In genomic region chr12:54684636-54685630, GRCh38 we compare ENCODE assay signal across 1 cellular context.
TF ChIP-seq lines count a peak whose summit lies in the region.

No MANE protein-coding gene starts in this region.

TF ChIP-seq in H1, 55 proteins besides CTCF, POLR2A, EP300 and RAD21:
- TF ChIP-seq CBX8 (IDR thresholded peaks at IDR 0.05; ENCODE audit: borderline replicate concordance, low read depth, low read length), result no peak
- TF ChIP-seq TEAD4 (IDR thresholded peaks at IDR 0.05; ENCODE audit: low read depth, low read length), result no peak
- TF ChIP-seq CHD7 (IDR thresholded peaks at IDR 0.05; ENCODE audit: insufficient replicate concordance, low read length), result no peak
- TF ChIP-seq ASH2L (IDR thresholded peaks at IDR 0.05; ENCODE audit: low read length), result no peak
- no peak for TF ChIP-seq RXRA (IDR thresholded peaks at IDR 0.05; ENCODE audit: insufficient read depth, low read depth, low read length)
- no peak for TF ChIP-seq SIN3A (conservative IDR thresholded peaks at IDR 0.05 in 1 of 2, IDR thresholded peaks at IDR 0.05 in 1 of 2; ENCODE audit: low read depth in 1 of 2, low read length in 2 of 2)
- no peak for TF ChIP-seq BRCA1 (IDR thresholded peaks at IDR 0.05; ENCODE audit: low read depth, low read length)
- no peak for TF ChIP-seq SAP30 (IDR thresholded peaks at IDR 0.05; ENCODE audit: insufficient read depth, insufficient replicate concordance, low read length)
- no peak for TF ChIP-seq GABPA (IDR thresholded peaks at IDR 0.05; ENCODE audit: borderline replicate concordance, insufficient read depth, low read length)
- no peak for TF ChIP-seq HDAC6 (IDR thresholded peaks at IDR 0.05; ENCODE audit: low read depth, low read length)
- no peak for TF ChIP-seq POU5F1 (IDR thresholded peaks at IDR 0.05; ENCODE audit: low read depth, low read length)
- no peak for TF ChIP-seq CREB1 (IDR thresholded peaks at IDR 0.05)
